Comparison of ENCODE assay signal across 15 cellular contexts in genomic region chr5:15790446-15791005, GRCh38.
"Had no signal": no experiment of that assay in that cellular context is flagged by ENCODE, and none has a peak within 500 bp of the region (broad histone marks: within the 10 kb centered on the region; RNA-seq: fewer than 3 reads in every experiment).

No MANE protein-coding gene starts in this region.

- H3K9me3 ChIP-seq: colonic mucosa, gastroesophageal sphincter, heart left ventricle, left ventricle myocardium inferior, pancreas, right lobe of liver, spleen, testis had no signal

- H3K4me3 ChIP-seq: colonic mucosa, gastroesophageal sphincter, heart left ventricle, left ventricle myocardium inferior, pancreas, right lobe of liver, spleen, testis had no signal

- H3K27me3 ChIP-seq: brain microvascular endothelial cell, colonic mucosa, gastroesophageal sphincter, heart left ventricle, pancreas, right lobe of liver, spleen, testis had no signal

- DNase-seq: activated CD4-positive, alpha-beta T cell treated with anti-CD3 and anti-CD28 coated beads, Interleukin-2, amount 50 U/mL, for 48 hours; brain microvascular endothelial cell; colonic mucosa; erythroblast; heart left ventricle; left ventricle myocardium inferior; naive thymus-derived CD4-positive, alpha-beta T cell; pancreas; right lobe of liver; spleen; stimulated activated CD4-positive, alpha-beta T cell treated with anti-CD3 and anti-CD28 coated beads, Interleukin-4, amount 100 ng/mL, for 4 hours; T-helper 2 cell; testis had no signal

- H3K27ac ChIP-seq: brain microvascular endothelial cell, colonic mucosa, gastroesophageal sphincter, heart left ventricle, left ventricle myocardium inferior, pancreas, right lobe of liver, spleen, testis, WERI-Rb-1 had no signal

- H3K36me3 ChIP-seq: brain microvascular endothelial cell, colonic mucosa, gastroesophageal sphincter, heart left ventricle, left ventricle myocardium inferior, pancreas, right lobe of liver, spleen, WERI-Rb-1 had no signal

- H3K4me1 ChIP-seq: colonic mucosa, pancreas, right lobe of liver had no signal
